Comparison of ENCODE assay signal across 8 cellular contexts in the genomic region with DNA sequence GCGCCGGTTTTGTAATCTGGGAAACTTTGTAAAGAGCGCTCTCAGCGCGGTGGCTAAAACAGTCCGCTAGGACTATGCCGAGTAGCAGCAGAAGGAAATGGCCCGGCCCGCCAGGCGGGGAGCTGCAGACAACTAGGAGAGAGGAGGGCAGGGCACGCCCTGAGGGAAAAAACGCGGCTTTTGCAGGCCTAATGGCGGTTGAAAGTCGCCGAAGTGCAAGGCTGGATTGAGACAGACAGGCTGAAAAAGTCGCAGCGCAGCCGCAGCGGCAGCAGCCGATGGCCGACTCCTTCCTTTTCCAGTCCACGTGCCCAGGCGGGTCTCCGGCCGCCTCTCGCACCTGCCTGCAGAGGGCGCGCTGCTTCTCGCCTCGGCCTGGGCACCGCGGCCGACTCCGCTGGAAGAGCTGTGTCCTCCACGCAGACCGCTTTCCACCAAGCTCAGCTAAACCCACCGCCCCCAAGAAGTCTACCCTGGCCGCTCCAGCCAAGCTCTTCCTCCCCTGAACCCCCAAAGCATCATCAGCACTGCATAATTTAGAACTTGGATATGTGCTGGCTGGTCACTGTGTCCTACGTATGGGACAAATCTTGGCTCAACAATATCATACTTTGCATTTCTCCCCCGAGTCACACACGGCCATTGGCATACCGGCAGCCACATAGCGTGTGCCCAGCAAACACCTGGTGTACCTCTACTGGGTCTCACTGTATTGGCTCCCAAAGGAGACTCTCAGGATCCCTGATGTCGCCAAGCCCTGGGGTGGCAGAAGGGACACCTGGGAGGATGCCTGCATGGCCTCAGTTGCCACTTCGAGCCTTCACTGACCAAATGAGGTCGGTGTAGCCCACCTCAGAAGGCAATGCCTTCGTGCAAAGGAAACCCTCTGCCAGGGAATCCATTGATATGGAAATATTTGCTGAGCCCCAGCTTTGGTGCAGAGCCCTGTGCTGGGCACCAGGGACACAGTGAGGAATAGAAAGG. TPM values are rescaled to one million over a fixed set of nuclear protein-coding genes. Genes with fewer than 3 reads are reported as not detected.
DNase-seq lines count a peak whose midpoint lies in the region; ATAC-seq and TF ChIP-seq lines count a peak whose summit lies in the region.

No MANE protein-coding gene starts in this region.

- CTCF ChIA-PET in CD4-positive, alpha-beta T cell (lab: Charles Lee) = interaction anchor here (0.6 to 3.2 kb wide), 15 partner anchors 8 to 405 kb away, joined by 3 to 14 read pairs (median 3); partner anchors contain the start of gene SLC25A5

- H3K36me3 ChIP-seq in left ventricle myocardium inferior = no peaks in the 10 kb centered on the region

- TF ChIP-seq CTCF in CD4-positive, alpha-beta T cell (IDR thresholded peaks at IDR 0.05) = peak; percentile 66
- TF ChIP-seq CTCF in left ventricle myocardium inferior (IDR thresholded peaks at IDR 0.05; ENCODE audit: borderline replicate concordance) = peak; percentile 75

- peak overlapping the region; percentile 70 for H3K4me3 Mint-ChIP-seq in CD4-positive, alpha-beta T cell
- peak overlapping the region; percentile 67 for H3K4me3 Mint-ChIP-seq in activated naive CD8-positive, alpha-beta T cell treated with anti-CD3 and anti-CD28 coated beads, Interleukin-2, amount 10 ng/mL, durations not matched to agents 7 days and 5 days

- DNase-seq in CD4-positive, alpha-beta T cell = peak; percentile 36 to 64 (median 48)
- DNase-seq in SKM-1 (lab: John Stamatoyannopoulos, UW; ENCODE audit: unreplicated experiment) (peak; percentile 24), left ventricle myocardium inferior (peak; percentile 61), retina (peak; percentile 76), NCI-H446 treated with DMSO at 0.1 percent for 48 hours (lab: John Stamatoyannopoulos, UW) (no peak)
- DNase-seq in activated naive CD8-positive, alpha-beta T cell treated with anti-CD3 and anti-CD28 coated beads, Interleukin-2, amount 10 ng/mL, durations not matched to agents 7 days and 5 days = peak; percentile 77

- no peaks in the 10 kb centered on the region for H3K27me3 ChIP-seq in CD4-positive, alpha-beta T cell (ENCODE audit: control insufficient read depth, insufficient read depth, low read length)
- no peaks in the 10 kb centered on the region for H3K27me3 ChIP-seq in left ventricle myocardium inferior (ENCODE audit: low read depth)

- H3K9me3 ChIP-seq in CD4-positive, alpha-beta T cell (ENCODE audit: control insufficient read depth, low read length) = no peaks in the 10 kb centered on the region
- H3K9me3 ChIP-seq in left ventricle myocardium inferior (replicated peaks) = no peaks in the 10 kb centered on the region

- peak overlapping the region; percentile 64 for H3K4me3 ChIP-seq in left ventricle myocardium inferior

- POLR2A ChIA-PET in CD4-positive, alpha-beta T cell (lab: Charles Lee) = interaction anchor here (0.9 to 1.8 kb wide), 6 partner anchors 9 to 309 kb away, joined by 3 to 10 read pairs (median 4); partner anchors contain the start of genes RPL39 and SLC25A5
- POLR2A ChIA-PET in activated naive CD8-positive, alpha-beta T cell treated with anti-CD3 and anti-CD28 coated beads, Interleukin-2, amount 10 ng/mL, durations not matched to agents 7 days and 5 days (lab: Charles Lee) = interaction anchor here (0.9 to 2.0 kb wide), 2 partner anchors 13 to 388 kb away, joined by 3 to 9 read pairs; no protein-coding TSS in a partner anchor

- no peaks in the 10 kb centered on the region for H3K36me3 Mint-ChIP-seq in CD4-positive, alpha-beta T cell (ENCODE audit: low read depth)
- no peaks in the 10 kb centered on the region for H3K36me3 Mint-ChIP-seq in activated naive CD8-positive, alpha-beta T cell treated with anti-CD3 and anti-CD28 coated beads, Interleukin-2, amount 10 ng/mL, durations not matched to agents 7 days and 5 days

- H3K27me3 Mint-ChIP-seq in CD4-positive, alpha-beta T cell = no peaks in the 10 kb centered on the region
- peaks cover 4% of the 10 kb centered on the region for H3K27me3 Mint-ChIP-seq in activated naive CD8-positive, alpha-beta T cell treated with anti-CD3 and anti-CD28 coated beads, Interleukin-2, amount 10 ng/mL, durations not matched to agents 7 days and 5 days

- peak; percentile 87 for ATAC-seq in CD4-positive, alpha-beta T cell (ENCODE audit: poor library complexity)
- peak; percentile 77 for ATAC-seq in GM19351 (IDR thresholded peaks at IDR 0.05; ENCODE audit: unreplicated experiment)
- ATAC-seq in HG03565 (IDR thresholded peaks at IDR 0.05; ENCODE audit: unreplicated experiment) = peak; percentile 74
- peak; percentile 91 for ATAC-seq in activated naive CD8-positive, alpha-beta T cell treated with anti-CD3 and anti-CD28 coated beads, Interleukin-2, amount 10 ng/mL, durations not matched to agents 7 days and 5 days (ENCODE audit: low read depth)

- H3K27ac Mint-ChIP-seq in CD4-positive, alpha-beta T cell = peak overlapping the region; percentile 47
- H3K27ac Mint-ChIP-seq in activated naive CD8-positive, alpha-beta T cell treated with anti-CD3 and anti-CD28 coated beads, Interleukin-2, amount 10 ng/mL, durations not matched to agents 7 days and 5 days = peak overlapping the region; percentile 84

- intact Hi-C loops in CD4-positive, alpha-beta T cell (cut with DNase I, micrococcal nuclease) = loop anchor here in 1 of 2 experiments (5.0 kb wide), 1 partner anchor 370 kb away; the partner anchor contains the start of gene UPF3B
- intact Hi-C loops in left ventricle myocardium inferior (cut with micrococcal nuclease) = no loop called here

- no peak overlapping the region for H3K27ac ChIP-seq in CD4-positive, alpha-beta T cell (ENCODE audit: low read depth, low read length)
- peak overlapping the region; percentile 88 for H3K27ac ChIP-seq in left ventricle myocardium inferior (replicated peaks)

- peaks cover 10% of the 10 kb centered on the region for H3K4me1 Mint-ChIP-seq in CD4-positive, alpha-beta T cell (ENCODE audit: low read depth)
- peaks cover 8% of the 10 kb centered on the region for H3K4me1 Mint-ChIP-seq in activated naive CD8-positive, alpha-beta T cell treated with anti-CD3 and anti-CD28 coated beads, Interleukin-2, amount 10 ng/mL, durations not matched to agents 7 days and 5 days

- peaks cover 12% of the 10 kb centered on the region for H3K4me1 ChIP-seq in left ventricle myocardium inferior

- no peaks in the 10 kb centered on the region for H3K9me3 Mint-ChIP-seq in CD4-positive, alpha-beta T cell
- H3K9me3 Mint-ChIP-seq in activated naive CD8-positive, alpha-beta T cell treated with anti-CD3 and anti-CD28 coated beads, Interleukin-2, amount 10 ng/mL, durations not matched to agents 7 days and 5 days = no peaks in the 10 kb centered on the region

RNA-seq across cellular contexts. Expression of gene SLC25A5, which starts 14.5 kb away (rescaled TPM):
- 100 to 1,000 TPM; 160 to 161 TPM for total RNA-seq in CD4-positive, alpha-beta T cell
- total RNA-seq in activated naive CD8-positive, alpha-beta T cell treated with anti-CD3 and anti-CD28 coated beads, Interleukin-2, amount 10 ng/mL, durations not matched to agents 7 days and 5 days = 100 to 1,000 TPM; 321 to 325 TPM
- total RNA-seq in left ventricle myocardium inferior = 191 TPM
